Comparison of ENCODE assay signal across 27 cellular contexts in the genomic region with DNA sequence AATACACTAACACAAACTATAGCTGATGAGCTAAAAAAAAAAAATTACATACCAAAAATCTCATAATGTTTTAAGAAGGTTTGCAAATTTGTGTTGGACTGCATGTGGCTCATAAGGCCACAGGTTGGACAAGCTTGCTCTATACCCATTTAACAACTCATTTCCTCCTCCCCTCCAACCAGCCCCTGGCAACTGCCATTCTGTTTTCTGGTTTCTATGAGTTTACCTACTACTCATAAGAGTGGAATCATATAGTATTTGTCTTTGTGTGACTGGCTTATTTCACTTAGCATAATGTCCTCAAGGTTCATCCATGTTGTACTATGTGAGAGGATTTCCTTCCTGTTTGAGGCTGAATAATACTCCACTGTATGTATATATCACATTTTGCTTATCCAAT.
DNase-seq lines count a peak whose midpoint lies in the region; ATAC-seq, FAIRE-seq and TF ChIP-seq lines count a peak whose summit lies in the region.
"Had no signal": no experiment of that assay in that cellular context is flagged by ENCODE, and none has a peak within 500 bp of the region (broad histone marks: within the 10 kb centered on the region; RNA-seq: fewer than 3 reads in every experiment).

No MANE protein-coding gene starts in this region.

- peak; percentile 57 for ATAC-seq in activated CD8-positive, alpha-beta T cell treated with anti-CD3 and anti-CD28 coated beads for 36 hours
- ATAC-seq in activated CD8-positive, alpha-beta T cell treated with anti-CD3 and anti-CD28 coated beads, Interleukin-2, amount 10 ng/mL, durations not matched to agents 7 days and 5 days = no peak
- ATAC-seq in IMR-90 (ENCODE audit: low read depth) (no peak), GM12878 (peak; percentile 48), pancreas (no peak), HG03135 (IDR thresholded peaks at IDR 0.05; ENCODE audit: unreplicated experiment) (no peak)
- peak; percentile 87 for ATAC-seq in stimulated activated effector memory CD8-positive, alpha-beta T cell treated with anti-CD3 and anti-CD28 coated beads, Interleukin-12 subunit alpha, Interleukin-12 subunit beta, amount 100 ng/mL, for 72 hours
- ATAC-seq: effector memory CD8-positive, alpha-beta T cell; left colon; SK-N-SH treated with all-trans-retinoic acid at 6 μM for 48 hours; WTC11 had no signal

- H3K4me1 ChIP-seq in IMR-90 (ENCODE audit: control insufficient read depth, insufficient read depth, low read length) (peaks cover 6% of the 10 kb centered on the region), GM12878 (ENCODE audit: control insufficient read depth, insufficient read depth, low read length) (no peaks in the 10 kb centered on the region; the same call in 1 of the 2 replicates), pancreas (no peaks in the 10 kb centered on the region)
- H3K4me1 ChIP-seq: colonic mucosa had no signal

- H3K27me3 Mint-ChIP-seq in activated CD8-positive, alpha-beta T cell treated with anti-CD3 and anti-CD28 coated beads for 36 hours = no peaks in the 10 kb centered on the region
- H3K27me3 Mint-ChIP-seq in activated CD8-positive, alpha-beta T cell treated with anti-CD3 and anti-CD28 coated beads, Interleukin-2, amount 10 ng/mL, durations not matched to agents 7 days and 5 days (ENCODE audit: low read depth) = no peaks in the 10 kb centered on the region
- H3K27me3 Mint-ChIP-seq: effector memory CD8-positive, alpha-beta T cell had no signal

- H3K9ac ChIP-seq in IMR-90 (ENCODE audit: low read depth, low read length) = no peak overlapping the region
- H3K9ac ChIP-seq in GM12878 (ENCODE audit: control insufficient read depth, insufficient read depth, low read length) = no peak overlapping the region
- H3K9ac ChIP-seq: KMS-11 had no signal

- no peak for TF ChIP-seq POLR2A in IMR-90 (IDR thresholded peaks at IDR 0.05; ENCODE audit: low read depth, low read length)
- no peak for TF ChIP-seq POLR2A in GM12878 (IDR thresholded peaks at IDR 0.05; ENCODE audit: low read depth, low read length)

- no peak overlapping the region for H4K5ac ChIP-seq in IMR-90 (ENCODE audit: low read depth, low read length)

- H3K4me3 Mint-ChIP-seq in activated CD8-positive, alpha-beta T cell treated with anti-CD3 and anti-CD28 coated beads for 36 hours = no peak overlapping the region
- no peak overlapping the region for H3K4me3 Mint-ChIP-seq in activated CD8-positive, alpha-beta T cell treated with anti-CD3 and anti-CD28 coated beads, Interleukin-2, amount 10 ng/mL, durations not matched to agents 7 days and 5 days
- no peak overlapping the region for H3K4me3 Mint-ChIP-seq in stimulated activated effector memory CD8-positive, alpha-beta T cell treated with anti-CD3 and anti-CD28 coated beads, Interleukin-12 subunit alpha, Interleukin-12 subunit beta, amount 100 ng/mL, for 72 hours
- H3K4me3 Mint-ChIP-seq: effector memory CD8-positive, alpha-beta T cell; WTC11 had no signal

- H3K79me1 ChIP-seq in IMR-90 (ENCODE audit: low read depth in 1 of 2, low read length in 2 of 2) = no peaks in the 10 kb centered on the region

- H3K4me2 ChIP-seq in IMR-90 (ENCODE audit: low read depth, low read length) (no peak overlapping the region), GM12878 (ENCODE audit: control insufficient read depth, insufficient read depth) (no peak overlapping the region)
- H3K4me2 ChIP-seq: A549, KMS-11 had no signal

- H3K56ac ChIP-seq in IMR-90 (ENCODE audit: extremely low read depth, insufficient read depth, low read length) = no peak overlapping the region

- no peak overlapping the region for H3K27ac ChIP-seq in IMR-90 (ENCODE audit: insufficient read depth, low read length)
- H3K27ac ChIP-seq in GM12878 (ENCODE audit: control insufficient read depth, insufficient read depth) = no peak overlapping the region
- no peak overlapping the region for H3K27ac ChIP-seq in pancreas
- H3K27ac ChIP-seq: colonic mucosa, KMS-11, RWPE1, stomach, tibial nerve had no signal

- POLR2A ChIA-PET in activated CD8-positive, alpha-beta T cell treated with anti-CD3 and anti-CD28 coated beads for 36 hours (lab: Charles Lee) = interaction anchor here (1.0 kb wide), 1 partner anchor 64 kb away, joined by 3 read pairs; no protein-coding TSS in a partner anchor
- POLR2A ChIA-PET in activated CD8-positive, alpha-beta T cell treated with anti-CD3 and anti-CD28 coated beads, Interleukin-2, amount 10 ng/mL, durations not matched to agents 7 days and 5 days (lab: Charles Lee) = interaction anchor here (0.7 kb wide), 1 partner anchor 98 kb away, joined by 4 read pairs; no protein-coding TSS in a partner anchor
- POLR2A ChIA-PET in IMR-90 (lab: Charles Lee; ENCODE audit: unreplicated experiment) (no interaction called here), GM12878 (lab: Charles Lee) (interaction anchor here (0.6 to 1.0 kb wide), 2 partner anchors 98 to 105 kb away, joined by 3 read pairs; no protein-coding TSS in a partner anchor)

- SMC1A ChIA-PET in GM12878 (lab: Charles Lee; ENCODE audit: uncharacterized antibody, unreplicated experiment) = interaction anchor here (0.6 to 1.8 kb wide), 3 partner anchors 106 to 125 kb away, joined by 3 to 6 read pairs (median 4); no protein-coding TSS in a partner anchor

- no peaks in the 10 kb centered on the region for H3K79me2 ChIP-seq in GM12878 (ENCODE audit: control insufficient read depth, insufficient read depth, low read length)

- H3K18ac ChIP-seq in IMR-90 (ENCODE audit: low read depth, low read length) = no peak overlapping the region

- H2BK20ac ChIP-seq in IMR-90 (ENCODE audit: low read depth, low read length) = no peak overlapping the region

- no peaks in the 10 kb centered on the region for H3K9me3 ChIP-seq in IMR-90 (ENCODE audit: control insufficient read depth, insufficient read depth, low read length)
- no peaks in the 10 kb centered on the region for H3K9me3 ChIP-seq in GM12878 (replicated peaks; ENCODE audit: control insufficient read depth, insufficient read depth, low read length)
- no peaks in the 10 kb centered on the region for H3K9me3 ChIP-seq in pancreas
- H3K9me3 ChIP-seq: A549, BE2C, colonic mucosa, stomach, tibial nerve had no signal

- no peak overlapping the region for H4K8ac ChIP-seq in IMR-90 (ENCODE audit: low read depth in 2 of 2, low read length in 2 of 2)

- no peak overlapping the region for H3K23ac ChIP-seq in IMR-90 (ENCODE audit: low read depth, low read length)

- CTCF ChIA-PET in activated CD8-positive, alpha-beta T cell treated with anti-CD3 and anti-CD28 coated beads for 36 hours (lab: Charles Lee) = interaction anchor here (1.5 kb wide), 2 partner anchors 57 to 60 kb away, joined by 3 read pairs; no protein-coding TSS in a partner anchor
- CTCF ChIA-PET in activated CD8-positive, alpha-beta T cell treated with anti-CD3 and anti-CD28 coated beads, Interleukin-2, amount 10 ng/mL, durations not matched to agents 7 days and 5 days (lab: Charles Lee) = no interaction called here
- CTCF ChIA-PET in IMR-90 (lab: Yijun Ruan, JAX) (interaction anchor here (1.2 kb wide), 1 partner anchor 9 kb away, joined by 3 read pairs; no protein-coding TSS in a partner anchor), GM12878 (lab: Yijun Ruan, JAX) (interaction anchor here (0.8 to 1.6 kb wide), 6 partner anchors 8 to 100 kb away, joined by 3 to 6 read pairs (median 3); partner anchors contain the start of gene ARHGAP21)

- H3K4me3 ChIP-seq in IMR-90 (ENCODE audit: insufficient read depth, low read depth, low read length) (no peak overlapping the region), GM12878 (no peak overlapping the region), pancreas (no peak overlapping the region)
- H3K4me3 ChIP-seq: A549, colonic mucosa, stomach, tibial nerve had no signal

- no peak for TF ChIP-seq CTCF in activated CD8-positive, alpha-beta T cell treated with anti-CD3 and anti-CD28 coated beads for 36 hours (IDR thresholded peaks at IDR 0.05)
- TF ChIP-seq CTCF in IMR-90 (conservative IDR thresholded peaks at IDR 0.05; ENCODE audit: low read depth, low read length) (no peak), GM12878 (IDR thresholded peaks at IDR 0.05 in 2 of 3, conservative IDR thresholded peaks at IDR 0.05 in 1 of 3; ENCODE audit: control insufficient read depth in 2 of 3, extremely low read depth in 1 of 3, insufficient read depth in 1 of 3, low read depth in 3 of 3, low read length in 3 of 3) (no peak), pancreas (IDR thresholded peaks at IDR 0.05) (no peak)

- H3K4me1 Mint-ChIP-seq in activated CD8-positive, alpha-beta T cell treated with anti-CD3 and anti-CD28 coated beads for 36 hours (ENCODE audit: low read depth) = peaks cover 44% of the 10 kb centered on the region
- H3K4me1 Mint-ChIP-seq in activated CD8-positive, alpha-beta T cell treated with anti-CD3 and anti-CD28 coated beads, Interleukin-2, amount 10 ng/mL, durations not matched to agents 7 days and 5 days (ENCODE audit: low read depth) = peaks cover 12% of the 10 kb centered on the region
- H3K4me1 Mint-ChIP-seq in stimulated activated effector memory CD8-positive, alpha-beta T cell treated with anti-CD3 and anti-CD28 coated beads, Interleukin-12 subunit alpha, Interleukin-12 subunit beta, amount 100 ng/mL, for 72 hours = peaks cover 38% of the 10 kb centered on the region
- H3K4me1 Mint-ChIP-seq: WTC11 had no signal

- intact Hi-C loops in activated CD8-positive, alpha-beta T cell treated with anti-CD3 and anti-CD28 coated beads for 36 hours (cut with micrococcal nuclease) = no loop called here
- intact Hi-C loops in IMR-90 (cut with micrococcal nuclease) = no loop called here
- intact Hi-C loops in GM12878 (cut with micrococcal nuclease; ENCODE audit: unreplicated experiment) = loop anchor here (5.0 kb wide), 1 partner anchor 78 kb away; no protein-coding TSS in a partner anchor
- intact Hi-C loops in pancreas (cut with DNase I) = no loop called here

- peak overlapping the region; percentile 3; the same call in 1 of the 3 replicates for H2BK15ac ChIP-seq in IMR-90 (ENCODE audit: low read depth, low read length)

- H4K20me1 ChIP-seq in IMR-90 (ENCODE audit: insufficient read depth, low read length) (no peaks in the 10 kb centered on the region), GM12878 (ENCODE audit: control insufficient read depth, insufficient read depth) (no peaks in the 10 kb centered on the region)

- H2AK5ac ChIP-seq in IMR-90 (ENCODE audit: low read depth, low read length) = no peak overlapping the region

- TF ChIP-seq EP300 in GM12878 (IDR thresholded peaks at IDR 0.05; ENCODE audit: borderline replicate concordance in 1 of 2, control insufficient read depth in 1 of 2, low read depth in 2 of 2, low read length in 2 of 2) = no peak

- no peak overlapping the region for H3K27ac Mint-ChIP-seq in activated CD8-positive, alpha-beta T cell treated with anti-CD3 and anti-CD28 coated beads for 36 hours
- no peak overlapping the region for H3K27ac Mint-ChIP-seq in activated CD8-positive, alpha-beta T cell treated with anti-CD3 and anti-CD28 coated beads, Interleukin-2, amount 10 ng/mL, durations not matched to agents 7 days and 5 days
- H3K27ac Mint-ChIP-seq in stimulated activated effector memory CD8-positive, alpha-beta T cell treated with anti-CD3 and anti-CD28 coated beads, Interleukin-12 subunit alpha, Interleukin-12 subunit beta, amount 100 ng/mL, for 72 hours = peak overlapping the region; percentile 72
- H3K27ac Mint-ChIP-seq: effector memory CD8-positive, alpha-beta T cell; WTC11 had no signal

- no peak for FAIRE-seq in GM12878 (lab: Jason Lieb, UNC)
- no peak for FAIRE-seq in pancreas (lab: Jason Lieb, UNC)
- FAIRE-seq: A549 had no signal

- H3K27me3 ChIP-seq in IMR-90 (ENCODE audit: control insufficient read depth, insufficient read depth, low read length) (no peaks in the 10 kb centered on the region), GM12878 (replicated peaks in 1 of 2; ENCODE audit: control insufficient read depth in 2 of 2, insufficient read depth in 2 of 2, low read length in 1 of 2) (no peaks in the 10 kb centered on the region), pancreas (no peaks in the 10 kb centered on the region)
- H3K27me3 ChIP-seq: BE2C, colonic mucosa, stomach, tibial nerve had no signal

- H3K9me1 ChIP-seq in IMR-90 (ENCODE audit: insufficient read depth, low read length) = no peaks in the 10 kb centered on the region; the same call in 1 of the 2 replicates

- no peak overlapping the region for H2AFZ ChIP-seq in IMR-90 (replicated peaks; ENCODE audit: low read length, poor library complexity)
- no peak overlapping the region for H2AFZ ChIP-seq in GM12878 (ENCODE audit: control insufficient read depth, low read depth, low read length)

- H3K14ac ChIP-seq in IMR-90 (replicated peaks; ENCODE audit: low read depth, low read length) = no peak overlapping the region

- in situ Hi-C loops in IMR-90 (cut with MboI; ENCODE audit: low sequenced_read_pairs) (no loop called here), GM12878 (cut with MboI) (no loop called here)

- H4K91ac ChIP-seq in IMR-90 (ENCODE audit: insufficient read depth, low read depth, low read length) = no peak overlapping the region

- RAD21 ChIA-PET in GM12878 (lab: Charles Lee; ENCODE audit: unreplicated experiment) = interaction anchor here (0.6 to 2.3 kb wide), 3 partner anchors 70 to 128 kb away, joined by 3 to 6 read pairs (median 3); no protein-coding TSS in a partner anchor

- dilution Hi-C loops in IMR-90 (cut with HindIII; ENCODE audit: low sequenced_read_pairs, unreplicated experiment) = no loop called here

- no peaks in the 10 kb centered on the region for H3K9me3 Mint-ChIP-seq in activated CD8-positive, alpha-beta T cell treated with anti-CD3 and anti-CD28 coated beads for 36 hours
- H3K9me3 Mint-ChIP-seq in activated CD8-positive, alpha-beta T cell treated with anti-CD3 and anti-CD28 coated beads, Interleukin-2, amount 10 ng/mL, durations not matched to agents 7 days and 5 days (ENCODE audit: insufficient read depth) = no peaks in the 10 kb centered on the region
- H3K9me3 Mint-ChIP-seq in stimulated activated effector memory CD8-positive, alpha-beta T cell treated with anti-CD3 and anti-CD28 coated beads, Interleukin-12 subunit alpha, Interleukin-12 subunit beta, amount 100 ng/mL, for 72 hours = no peaks in the 10 kb centered on the region
- H3K9me3 Mint-ChIP-seq: effector memory CD8-positive, alpha-beta T cell; WTC11 had no signal

- H2AK9ac ChIP-seq in IMR-90 (replicated peaks; ENCODE audit: low read depth, low read length, poor library complexity) = no peak overlapping the region

- no peaks in the 10 kb centered on the region for H3K36me3 ChIP-seq in IMR-90 (ENCODE audit: control insufficient read depth, insufficient read depth, low read length)
- H3K36me3 ChIP-seq in GM12878 (ENCODE audit: control insufficient read depth in 2 of 2, insufficient read depth in 2 of 2, low read length in 1 of 2) = no peaks in the 10 kb centered on the region
- no peaks in the 10 kb centered on the region for H3K36me3 ChIP-seq in pancreas
- H3K36me3 ChIP-seq: BE2C, colonic mucosa, stomach, tibial nerve had no signal

- no peak overlapping the region for H2BK120ac ChIP-seq in IMR-90 (ENCODE audit: low read depth, low read length)

- peak; percentile 50 for DNase-seq in activated CD8-positive, alpha-beta T cell treated with anti-CD3 and anti-CD28 coated beads for 36 hours
- no peak for DNase-seq in activated CD8-positive, alpha-beta T cell treated with anti-CD3 and anti-CD28 coated beads, Interleukin-2, amount 10 ng/mL, durations not matched to agents 7 days and 5 days
- DNase-seq in IMR-90 (peak; percentile 13), GM12878 (ENCODE audit: low read depth, low spot score) (no peak), pancreas (no peak), hippocampal formation (lab: John Stamatoyannopoulos, UW) (no peak)
- DNase-seq in stimulated activated effector memory CD8-positive, alpha-beta T cell treated with anti-CD3 and anti-CD28 coated beads, Interleukin-12 subunit alpha, Interleukin-12 subunit beta, amount 100 ng/mL, for 72 hours (ENCODE audit: low spot score in 2 of 2) = no peak
- DNase-seq: activated CD8-positive, alpha-beta memory T cell treated with anti-CD3 and anti-CD28 coated beads for 24 hours; BE2C; colonic mucosa; DND-41; effector memory CD8-positive, alpha-beta T cell; left colon; mesenchymal stem cell; NCI-H1694; NCI-H2171 treated with DMSO at 0.1 percent for 48 hours; NCI-H524 treated with DMSO at 0.1 percent for 48 hours; occipital lobe; stimulated activated CD4-positive, alpha-beta T cell treated with anti-CD3 and anti-CD28 coated beads, Interleukin-4, amount 100 ng/mL, for 1 hour; stomach had no signal

- no peak overlapping the region for H3K4ac ChIP-seq in IMR-90 (ENCODE audit: low read depth, low read length)

- H3K36me3 Mint-ChIP-seq in activated CD8-positive, alpha-beta T cell treated with anti-CD3 and anti-CD28 coated beads for 36 hours (ENCODE audit: low read depth) = no peaks in the 10 kb centered on the region
- H3K36me3 Mint-ChIP-seq in activated CD8-positive, alpha-beta T cell treated with anti-CD3 and anti-CD28 coated beads, Interleukin-2, amount 10 ng/mL, durations not matched to agents 7 days and 5 days (ENCODE audit: low read depth) = no peaks in the 10 kb centered on the region
- no peaks in the 10 kb centered on the region for H3K36me3 Mint-ChIP-seq in stimulated activated effector memory CD8-positive, alpha-beta T cell treated with anti-CD3 and anti-CD28 coated beads, Interleukin-12 subunit alpha, Interleukin-12 subunit beta, amount 100 ng/mL, for 72 hours
- H3K36me3 Mint-ChIP-seq: WTC11 had no signal

- TF ChIP-seq RAD21 in IMR-90 (IDR thresholded peaks at IDR 0.05; ENCODE audit: low read length) (no peak), GM12878 (IDR thresholded peaks at IDR 0.05; ENCODE audit: insufficient read depth, low read depth, low read length) (no peak)

- peak overlapping the region; percentile 21 for H2BK5ac ChIP-seq in IMR-90 (ENCODE audit: low read depth, low read length, poor library complexity, severe bottlenecking)

- BruUV-seq in IMR-90 (replicated peaks; lab: Mats Ljungman, UMichigan) = no TSS peak
- BruUV-seq in GM12878 (replicated peaks; lab: Mats Ljungman, UMichigan) = no TSS peak

Comparison
In these comparisons a context has a peak if more than half of its experiments do, and no peak if none do; other contexts are left out.
1. ATAC-seq: peak in activated CD8-positive, alpha-beta T cell treated with anti-CD3 and anti-CD28 coated beads for 36 hours (single experiment), GM12878 (single experiment) and stimulated activated effector memory CD8-positive, alpha-beta T cell treated with anti-CD3 and anti-CD28 coated beads, Interleukin-12 subunit alpha, Interleukin-12 subunit beta, amount 100 ng/mL, for 72 hours (single experiment); none in activated CD8-positive, alpha-beta T cell treated with anti-CD3 and anti-CD28 coated beads, Interleukin-2, amount 10 ng/mL, durations not matched to agents 7 days and 5 days (single experiment), IMR-90 (single experiment), pancreas (0 of 4) and HG03135 (single experiment).
2. DNase-seq: peak in activated CD8-positive, alpha-beta T cell treated with anti-CD3 and anti-CD28 coated beads for 36 hours (single experiment) and IMR-90 (single experiment); none in activated CD8-positive, alpha-beta T cell treated with anti-CD3 and anti-CD28 coated beads, Interleukin-2, amount 10 ng/mL, durations not matched to agents 7 days and 5 days (single experiment), GM12878 (single experiment), stimulated activated effector memory CD8-positive, alpha-beta T cell treated with anti-CD3 and anti-CD28 coated beads, Interleukin-12 subunit alpha, Interleukin-12 subunit beta, amount 100 ng/mL, for 72 hours (0 of 2), pancreas (0 of 6) and hippocampal formation (0 of 2).